ENCODE assay signal across 1 cellular context in the genomic region with DNA sequence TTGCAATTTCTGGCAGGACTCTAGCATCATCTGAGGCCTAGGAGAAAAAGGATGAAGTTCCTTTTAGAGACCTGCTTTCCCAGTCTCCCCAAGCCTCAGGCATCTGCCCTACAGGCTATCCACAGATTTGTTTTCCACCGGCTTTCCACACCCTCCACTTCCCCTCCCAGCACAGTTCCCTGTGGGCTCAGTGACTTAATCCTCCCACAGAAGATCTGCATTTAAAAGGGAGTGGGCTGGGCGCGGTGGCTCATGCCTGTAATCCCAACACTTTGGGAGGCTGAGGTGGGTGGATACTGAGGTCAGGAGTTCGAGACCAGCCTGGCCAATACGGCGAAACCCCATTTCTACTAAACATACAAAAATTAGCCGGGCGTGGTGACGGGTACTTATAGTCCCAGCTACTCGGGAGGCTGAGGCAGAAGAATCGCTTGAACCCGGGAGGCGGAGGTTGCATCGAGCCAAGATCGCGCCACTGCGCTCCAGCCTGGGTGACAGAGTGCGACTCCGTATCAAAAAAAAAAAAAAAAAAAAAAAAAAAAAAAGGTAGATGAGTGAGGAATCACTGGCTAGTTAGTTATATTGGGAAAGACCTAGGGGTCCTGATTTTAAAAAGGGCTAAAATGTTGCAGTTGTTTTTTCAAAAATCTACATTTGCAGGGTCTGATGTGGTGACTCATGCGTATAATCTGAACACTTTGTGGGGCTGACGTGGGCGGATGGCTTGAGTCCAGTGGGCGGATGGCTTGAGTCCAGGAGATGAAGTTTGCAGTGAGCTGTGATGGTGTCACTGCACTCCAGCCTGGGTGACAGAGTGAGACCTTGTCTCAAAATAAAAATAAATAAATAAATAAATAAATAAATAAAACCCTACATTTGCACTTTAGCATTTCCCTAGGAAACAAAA.
TF ChIP-seq lines count a peak whose summit lies in the region.

No MANE protein-coding gene starts in this region.

TF ChIP-seq in IMR-90, 13 proteins besides CTCF, POLR2A, EP300 and RAD21:
- TF ChIP-seq MAZ (IDR thresholded peaks at IDR 0.05; ENCODE audit: borderline replicate concordance, low read depth, low read length) (no peak), FOS (IDR thresholded peaks at IDR 0.05; ENCODE audit: low read depth, low read length) (peak; percentile 50; the same call in 1 of the 2 replicates)
